ENCODE assay signal across 1 cellular context in the genomic region with DNA sequence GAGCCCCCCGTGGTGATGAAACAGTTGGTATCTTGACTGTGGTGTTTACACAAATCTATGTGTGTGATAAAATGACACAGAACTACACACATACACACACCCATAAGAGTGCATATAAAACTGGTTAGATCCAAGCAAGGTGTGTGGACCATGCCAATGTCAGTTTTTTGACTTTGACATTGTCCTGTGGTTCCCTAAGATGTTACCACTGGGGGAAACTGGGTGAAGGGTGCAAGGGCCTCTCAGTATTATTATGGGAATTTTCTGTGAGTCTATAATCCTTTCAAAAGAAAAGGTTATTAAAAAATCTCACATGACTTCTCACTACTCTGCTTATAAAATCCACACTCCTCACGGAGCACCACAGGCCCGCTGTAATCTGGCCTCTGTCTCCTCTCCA.
TF ChIP-seq lines count a peak whose summit lies in the region.

No MANE protein-coding gene starts in this region.

TF ChIP-seq in endothelial cell of umbilical vein, 7 proteins besides CTCF, POLR2A, EP300 and RAD21:
- TF ChIP-seq JUN (IDR thresholded peaks at IDR 0.05; ENCODE audit: borderline replicate concordance, insufficient read depth, insufficient read length, low read depth): no peak
- TF ChIP-seq MYC (IDR thresholded peaks at IDR 0.05; ENCODE audit: low read depth, low read length): no peak
- no peak for TF ChIP-seq POLR2AphosphoS5 (IDR thresholded peaks at IDR 0.05; ENCODE audit: insufficient read depth, low read depth, low read length)
- TF ChIP-seq GATA2 (IDR thresholded peaks at IDR 0.05; ENCODE audit: insufficient read depth, insufficient read length, low read depth, low read length): no peak
- TF ChIP-seq, protein P1, sequence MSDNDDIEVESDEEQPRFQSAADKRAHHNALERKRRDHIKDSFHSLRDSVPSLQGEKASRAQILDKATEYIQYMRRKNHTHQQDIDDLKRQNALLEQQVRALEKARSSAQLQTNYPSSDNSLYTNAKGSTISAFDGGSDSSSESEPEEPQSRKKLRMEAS (IDR thresholded peaks at IDR 0.05; ENCODE audit: insufficient read depth, insufficient read length): no peak
- TF ChIP-seq EZH2 (IDR thresholded peaks at IDR 0.05; ENCODE audit: borderline replicate concordance, low read depth, low read length, severe bottlenecking): no peak
- TF ChIP-seq FOS (IDR thresholded peaks at IDR 0.05; ENCODE audit: borderline replicate concordance, insufficient read depth, low read length): no peak
TF ChIP-seq in endothelial cell of umbilical vein: peak in this region for 0.
